1 cellular context compared by ENCODE assay signal in the genomic region with DNA sequence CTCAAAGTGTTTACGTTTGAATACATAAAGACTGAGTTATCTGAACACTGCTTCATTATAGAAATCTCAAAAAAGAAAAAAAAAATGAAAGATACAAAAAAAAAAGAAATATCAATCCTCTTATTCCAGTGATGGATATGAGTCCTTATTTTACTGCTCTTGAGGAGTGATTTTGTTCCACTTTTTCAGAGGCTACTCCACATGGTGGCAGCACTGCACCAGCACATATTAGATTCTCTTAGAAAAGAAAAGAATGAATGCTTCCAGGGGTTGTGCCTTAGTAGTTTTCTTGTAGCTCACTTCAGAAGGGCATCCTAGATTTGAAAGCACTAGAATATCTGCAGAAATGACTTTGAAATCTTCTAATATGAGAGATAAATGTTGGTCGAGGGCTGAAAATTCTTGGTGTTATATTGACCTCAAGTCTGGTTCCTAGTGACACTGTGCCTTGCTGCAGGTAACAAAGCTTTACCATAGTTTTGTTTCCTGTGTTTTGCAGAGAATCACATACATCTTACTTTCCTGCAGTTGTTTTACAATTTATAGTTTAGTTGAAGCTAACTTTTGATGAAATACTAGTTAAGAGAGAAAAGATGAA.
TF ChIP-seq lines count a peak whose summit lies in the region.

No MANE protein-coding gene starts in this region.

TF ChIP-seq in HCT116, 20 proteins besides CTCF, POLR2A, EP300 and RAD21 (continued from another document):
- TF ChIP-seq, protein P1, sequence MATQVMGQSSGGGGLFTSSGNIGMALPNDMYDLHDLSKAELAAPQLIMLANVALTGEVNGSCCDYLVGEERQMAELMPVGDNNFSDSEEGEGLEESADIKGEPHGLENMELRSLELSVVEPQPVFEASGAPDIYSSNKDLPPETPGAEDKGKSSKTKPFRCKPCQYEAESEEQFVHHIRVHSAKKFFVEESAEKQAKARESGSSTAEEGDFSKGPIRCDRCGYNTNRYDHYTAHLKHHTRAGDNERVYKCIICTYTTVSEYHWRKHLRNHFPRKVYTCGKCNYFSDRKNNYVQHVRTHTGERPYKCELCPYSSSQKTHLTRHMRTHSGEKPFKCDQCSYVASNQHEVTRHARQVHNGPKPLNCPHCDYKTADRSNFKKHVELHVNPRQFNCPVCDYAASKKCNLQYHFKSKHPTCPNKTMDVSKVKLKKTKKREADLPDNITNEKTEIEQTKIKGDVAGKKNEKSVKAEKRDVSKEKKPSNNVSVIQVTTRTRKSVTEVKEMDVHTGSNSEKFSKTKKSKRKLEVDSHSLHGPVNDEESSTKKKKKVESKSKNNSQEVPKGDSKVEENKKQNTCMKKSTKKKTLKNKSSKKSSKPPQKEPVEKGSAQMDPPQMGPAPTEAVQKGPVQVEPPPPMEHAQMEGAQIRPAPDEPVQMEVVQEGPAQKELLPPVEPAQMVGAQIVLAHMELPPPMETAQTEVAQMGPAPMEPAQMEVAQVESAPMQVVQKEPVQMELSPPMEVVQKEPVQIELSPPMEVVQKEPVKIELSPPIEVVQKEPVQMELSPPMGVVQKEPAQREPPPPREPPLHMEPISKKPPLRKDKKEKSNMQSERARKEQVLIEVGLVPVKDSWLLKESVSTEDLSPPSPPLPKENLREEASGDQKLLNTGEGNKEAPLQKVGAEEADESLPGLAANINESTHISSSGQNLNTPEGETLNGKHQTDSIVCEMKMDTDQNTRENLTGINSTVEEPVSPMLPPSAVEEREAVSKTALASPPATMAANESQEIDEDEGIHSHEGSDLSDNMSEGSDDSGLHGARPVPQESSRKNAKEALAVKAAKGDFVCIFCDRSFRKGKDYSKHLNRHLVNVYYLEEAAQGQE (IDR thresholded peaks at IDR 0.05; ENCODE audit: low read depth): no peak
- no peak for TF ChIP-seq SP1 (IDR thresholded peaks at IDR 0.05; ENCODE audit: low read depth)
